ENCODE assay signal across 8 cellular contexts in genomic region chr4:88054909-88055308, GRCh38. TPM values are rescaled to one million over a fixed set of nuclear protein-coding genes. Genes with fewer than 3 reads are reported as not detected.
DNase-seq lines count a peak whose midpoint lies in the region; ATAC-seq and TF ChIP-seq lines count a peak whose summit lies in the region.

No MANE protein-coding gene starts in this region.

- H3K9ac ChIP-seq in PC-3 (ENCODE audit: low read length): no peak overlapping the region

- H3K27ac ChIP-seq in PC-3 (ENCODE audit: low read length): no peak overlapping the region
- H3K27ac ChIP-seq in esophagus muscularis mucosa (replicated peaks in 1 of 4): no peak overlapping the region

- no peak overlapping the region for H3K27ac Mint-ChIP-seq in Calu3 (ENCODE audit: unreplicated experiment)

- no peaks in the 10 kb centered on the region for H3K79me2 ChIP-seq in PC-3 (ENCODE audit: low read length)

- H3K9me3 ChIP-seq in PC-3 (ENCODE audit: low read length) (no peaks in the 10 kb centered on the region), esophagus muscularis mucosa (no peaks in the 10 kb centered on the region)

- TF ChIP-seq CTCF in Calu3 (IDR thresholded peaks at IDR 0.05; ENCODE audit: unreplicated experiment) (no peak), PC-3 (conservative IDR thresholded peaks at IDR 0.05; ENCODE audit: low read depth, low read length) (peak; percentile 72), esophagus muscularis mucosa (IDR thresholded peaks at IDR 0.05) (peak in 2 of 3 experiments; percentile 12 to 40)

- H3K4me2 ChIP-seq in PC-3 (ENCODE audit: low read length): no peak overlapping the region

- no peaks in the 10 kb centered on the region for H3K27me3 ChIP-seq in PC-3 (ENCODE audit: low read length)
- no peaks in the 10 kb centered on the region for H3K27me3 ChIP-seq in esophagus muscularis mucosa

- H3K27me3 Mint-ChIP-seq in Calu3 (ENCODE audit: unreplicated experiment): no peaks in the 10 kb centered on the region

- POLR2A ChIA-PET in PC-3 (lab: Charles Lee; ENCODE audit: unreplicated experiment): no interaction called here

- no peak overlapping the region for H2AFZ ChIP-seq in PC-3 (ENCODE audit: low read length)

- 100% methylated on average over 2 of the region's 2 CpGs for WGBS in esophagus muscularis mucosa

- H3K36me3 Mint-ChIP-seq in Calu3 (ENCODE audit: insufficient read depth, unreplicated experiment): peaks cover 16% of the 10 kb centered on the region

- no peaks in the 10 kb centered on the region for H3F3A ChIP-seq in PC-3 (ENCODE audit: low read length, unreplicated experiment)

- BruUV-seq in Calu3 (replicated peaks; lab: Mats Ljungman, UMichigan) (no TSS peak), PC-3 (replicated peaks; lab: Mats Ljungman, UMichigan) (no TSS peak)

- no peak for TF ChIP-seq EP300 in esophagus muscularis mucosa (IDR thresholded peaks at IDR 0.05)

- intact Hi-C loops in Calu3 (cut with micrococcal nuclease; ENCODE audit: unreplicated experiment): loop anchor here (1.0 kb wide), 1 partner anchor 157 kb away; no protein-coding TSS in a partner anchor
- intact Hi-C loops in PC-3 (cut with micrococcal nuclease): loop anchor here (1.0 kb wide), 1 partner anchor 157 kb away; no protein-coding TSS in a partner anchor
- intact Hi-C loops in esophagus muscularis mucosa (cut with DNase I): no loop called here

- no peaks in the 10 kb centered on the region for H3K9me3 Mint-ChIP-seq in Calu3 (ENCODE audit: low read depth, unreplicated experiment)

- H3K4me3 ChIP-seq in PC-3 (ENCODE audit: low read length): no peak overlapping the region
- H3K4me3 ChIP-seq in esophagus muscularis mucosa: no peak overlapping the region

- DNase-seq in Calu3: peak; percentile 10
- peak; percentile 59 for DNase-seq in H4 (ENCODE audit: low spot score)
- peak; percentile 69 for DNase-seq in PC-3
- no peak for DNase-seq in esophagus muscularis mucosa (ENCODE audit: extremely low spot score)
- peak; percentile 37 for DNase-seq in pons (ENCODE audit: low spot score)
- DNase-seq in NCI-H1436 (lab: John Stamatoyannopoulos, UW): no peak

- H3K4me1 ChIP-seq in PC-3 (ENCODE audit: insufficient read depth, low read length) (no peaks in the 10 kb centered on the region), esophagus muscularis mucosa (no peaks in the 10 kb centered on the region)

- no peaks in the 10 kb centered on the region for H4K20me1 ChIP-seq in PC-3 (ENCODE audit: low read length)

- H3K4me1 Mint-ChIP-seq in Calu3 (ENCODE audit: low read depth, unreplicated experiment): no peaks in the 10 kb centered on the region

- CTCF ChIA-PET in Calu3 (lab: Charles Lee): interaction anchor here (0.5 to 1.8 kb wide), 3 partner anchors 142 to 739 kb away, joined by 4 to 12 read pairs (median 5); no protein-coding TSS in a partner anchor
- CTCF ChIA-PET in PC-3 (lab: Charles Lee): interaction anchor here (1.0 kb wide), 2 partner anchors 157 to 202 kb away, joined by 3 to 7 read pairs; no protein-coding TSS in a partner anchor

- TF ChIP-seq POLR2A in esophagus muscularis mucosa (IDR thresholded peaks at IDR 0.05; ENCODE audit: low read depth): no peak

- 0 out of 2 replicates have a peak, but pooled peaks cover 2% of the 10 kb centered on the region for H3K36me3 ChIP-seq in PC-3 (ENCODE audit: low read depth, low read length)
- peaks cover 31 to 98% (median 59%) of the 10 kb centered on the region in 4 donors for H3K36me3 ChIP-seq in esophagus muscularis mucosa

- no peaks in the 10 kb centered on the region for H3K9me2 ChIP-seq in PC-3 (replicated peaks; ENCODE audit: low read length)

- no peak overlapping the region for H3K4me3 Mint-ChIP-seq in Calu3 (ENCODE audit: low read depth, unreplicated experiment)

- peak; percentile 84 for ATAC-seq in PC-3
- ATAC-seq in GM19452 (IDR thresholded peaks at IDR 0.05; ENCODE audit: unreplicated experiment): no peak
- ATAC-seq in HG03025 (IDR thresholded peaks at IDR 0.05; ENCODE audit: low FRiP score, unreplicated experiment): no peak

RNA-seq across cellular contexts. Expression of gene PKD2, which starts 47.5 kb away (rescaled TPM):
- total RNA-seq in Calu3 (2022) (30.4 and 31.6 TPM in 2 replicates), PC-3 (2014; rRNA removed) (12.9 and 14.9 TPM in 2 replicates), esophagus muscularis mucosa (100 to 1,000 TPM in 2 of 4 donors, 10 to 100 TPM in 2; 79.1 to 128 (median 92.5) TPM)
- total RNA-seq in H4 (2014; rRNA removed; shearing (Covaris generic)): 18.8 and 22.3 TPM in 2 replicates

Comparison
In these comparisons a context has a peak if more than half of its experiments do, and no peak if none do; other contexts are left out.
1. DNase-seq: peak in Calu3 (single experiment), H4 (single experiment), PC-3 (single experiment) and pons (single experiment); none in esophagus muscularis mucosa (single experiment) and NCI-H1436 (single experiment).